15 cellular contexts compared by ENCODE assay signal in the genomic region with DNA sequence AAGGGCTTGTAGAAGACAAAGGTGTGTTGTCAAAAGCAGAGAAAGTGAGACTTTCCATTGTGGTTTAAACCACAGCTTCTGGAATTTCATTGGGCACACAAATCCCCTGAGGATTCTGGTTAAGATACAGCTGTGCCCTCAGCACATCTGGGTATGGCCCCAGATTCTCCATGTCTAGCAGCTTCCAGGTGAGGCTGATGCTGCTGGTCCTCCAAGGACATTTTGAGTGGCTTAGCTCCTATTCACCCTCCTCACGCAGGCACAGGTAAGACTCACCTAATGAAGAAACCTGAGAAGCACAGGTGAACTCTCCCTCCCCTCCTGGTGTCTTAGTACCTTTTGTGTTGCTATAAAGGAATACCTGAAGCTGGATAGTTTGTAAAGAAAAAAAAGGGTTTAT.
"Had no signal": no experiment of that assay in that cellular context is flagged by ENCODE, and none has a peak within 500 bp of the region (broad histone marks: within the 10 kb centered on the region; RNA-seq: fewer than 3 reads in every experiment).

No MANE protein-coding gene starts in this region.

- H3K4me3 ChIP-seq: tibial artery, vagina had no signal

- H3K27ac Mint-ChIP-seq: activated naive CD8-positive, alpha-beta T cell; dendritic cell treated with granulocyte-macrophage colony-stimulating factor and Interleukin-4, amounts not matched to agents 40 ng/mL and 50 ng/mL, for 4 days; memory B cell had no signal

- H3K4me1 ChIP-seq: parathyroid adenoma, tibial artery, vagina had no signal

- H3K27ac ChIP-seq: parathyroid adenoma, tibial artery, vagina had no signal

- H3K27me3 ChIP-seq: vagina had no signal

- H3K36me3 Mint-ChIP-seq: activated naive CD8-positive, alpha-beta T cell; memory B cell; naive thymus-derived CD8-positive, alpha-beta T cell had no signal

- H3K27me3 Mint-ChIP-seq: activated naive CD8-positive, alpha-beta T cell; dendritic cell treated with granulocyte-macrophage colony-stimulating factor and Interleukin-4, amounts not matched to agents 40 ng/mL and 50 ng/mL, for 4 days; naive thymus-derived CD8-positive, alpha-beta T cell had no signal

- ATAC-seq: naive thymus-derived CD8-positive, alpha-beta T cell; sciatic nerve had no signal

- H3K4me3 Mint-ChIP-seq: activated naive CD8-positive, alpha-beta T cell; dendritic cell treated with granulocyte-macrophage colony-stimulating factor and Interleukin-4, amounts not matched to agents 40 ng/mL and 50 ng/mL, for 4 days; memory B cell; naive thymus-derived CD8-positive, alpha-beta T cell had no signal

- DNase-seq: activated CD4-positive, alpha-beta T cell treated with anti-CD3 and anti-CD28 coated beads, Interleukin-2, amount 50 U/mL, for 1 hour; activated CD4-positive, CD25-positive, alpha-beta regulatory T cell; activated T-cell treated with anti-CD3 and anti-CD28 coated beads for 4 hours; effector CD8-positive, alpha-beta T cell; naive thymus-derived CD8-positive, alpha-beta T cell; stimulated activated naive CD4-positive, alpha-beta T cell treated with Interleukin-2 at 50 U/mL for 16 hours; substantia nigra; T1000 had no signal

- H3K9me3 Mint-ChIP-seq: dendritic cell treated with granulocyte-macrophage colony-stimulating factor and Interleukin-4, amounts not matched to agents 40 ng/mL and 50 ng/mL, for 4 days; memory B cell; naive thymus-derived CD8-positive, alpha-beta T cell had no signal

- H3K36me3 ChIP-seq: tibial artery, vagina had no signal

- H3K9me3 ChIP-seq: tibial artery, vagina had no signal
